ENCODE assay signal across 8 cellular contexts in genomic region chr5:111756701-111757581, GRCh38.
DNase-seq lines count a peak whose midpoint lies in the region; ATAC-seq and FAIRE-seq lines count a peak whose summit lies in the region.

Gene NREP, minus strand, starts transcription at chr5:111757194. Its CDS starts 1,422 bp downstream, at chr5:111755772.

- peak; percentile 64 for FAIRE-seq in HTR-8/SVneo (lab: Jason Lieb, UNC)

- peak; percentile 48 for ATAC-seq in GM21390 (IDR thresholded peaks at IDR 0.05; ENCODE audit: unreplicated experiment)

- DNase-seq in COR-L47 (lab: John Stamatoyannopoulos, UW) (peak; percentile 96), HTR-8/SVneo (ENCODE audit: insufficient read length, low spot score) (peak; percentile 75), NOMO-1 treated with DMSO at 0.1 percent for 48 hours (lab: John Stamatoyannopoulos, UW; ENCODE audit: unreplicated experiment) (peak; percentile 84), epidermal melanocyte (ENCODE audit: insufficient read length, low spot score) (peak; percentile 85), middle frontal gyrus (ENCODE audit: extremely low spot score, low spot score) (peak; percentile 82)
- DNase-seq in activated CD8-positive, alpha-beta memory T cell treated with anti-CD3 and anti-CD28 coated beads, Interleukin-2, amount 50 U/mL, for 24 hours (ENCODE audit: extremely low read depth), result peak; percentile 29
- peak; percentile 35 to 41 for DNase-seq in stimulated activated CD8-positive, alpha-beta memory T cell treated with anti-CD3 and anti-CD28 coated beads, Interleukin-4, amount 100 ng/mL, for 1 hour (ENCODE audit: low read depth in 2 of 2, low spot score in 1 of 2)

Comparison
In these comparisons a context has a peak if more than half of its experiments do, and no peak if none do; other contexts are left out.
1. Peak in every context shown above with its lines: DNase-seq and ATAC-seq.
2. DNase-seq: peak in every context shown above with its lines; median percentile 96 in COR-L47; 85 in epidermal melanocyte; 84 in NOMO-1 treated with DMSO at 0.1 percent for 48 hours; 82 in middle frontal gyrus; 75 in HTR-8/SVneo; 38 in stimulated activated CD8-positive, alpha-beta memory T cell treated with anti-CD3 and anti-CD28 coated beads, Interleukin-4, amount 100 ng/mL, for 1 hour; 29 in activated CD8-positive, alpha-beta memory T cell treated with anti-CD3 and anti-CD28 coated beads, Interleukin-2, amount 50 U/mL, for 24 hours.